8 cellular contexts compared by ENCODE assay signal in genomic region chr3:124351430-124352142, GRCh38.
DNase-seq lines count a peak whose midpoint lies in the region; ATAC-seq and TF ChIP-seq lines count a peak whose summit lies in the region.

No MANE protein-coding gene starts in this region.

- no peak overlapping the region for H3K14ac ChIP-seq in trophoblast cell (ENCODE audit: low read length)

- H3K23ac ChIP-seq in trophoblast cell (ENCODE audit: low read length): no peak overlapping the region

- H3K27me3 ChIP-seq in GM06990 (replicated peaks; ENCODE audit: control insufficient read depth, insufficient read depth, low read length) (no peaks in the 10 kb centered on the region), SK-N-SH (ENCODE audit: insufficient read depth) (no peaks in the 10 kb centered on the region), gastroesophageal sphincter (no peaks in the 10 kb centered on the region), trophoblast cell (ENCODE audit: insufficient read depth, low read length) (no peaks in the 10 kb centered on the region)

- no peaks in the 10 kb centered on the region for H3K9me2 ChIP-seq in SK-N-SH

- H4K91ac ChIP-seq in trophoblast cell (ENCODE audit: low read depth, low read length): no peak overlapping the region

- no peak overlapping the region for H2AK5ac ChIP-seq in trophoblast cell (ENCODE audit: low read length)

- no peak overlapping the region for H4K8ac ChIP-seq in trophoblast cell (ENCODE audit: low read depth, low read length)

- TF ChIP-seq POLR2A in NB4 (IDR thresholded peaks at IDR 0.05; ENCODE audit: extremely low read depth, insufficient read length) (no peak), gastroesophageal sphincter (IDR thresholded peaks at IDR 0.05) (no peak)

- CTCF ChIA-PET in SK-N-SH (lab: Yijun Ruan, JAX): interaction anchor here (0.7 to 10.2 kb wide), 46 partner anchors 9 to 335 kb away, joined by 3 to 165 read pairs (median 4); partner anchors contain the start of gene KALRN

- DNase-seq in GM06990 (ENCODE audit: extremely low read depth, insufficient read length) (no peak), NB4 (ENCODE audit: low read depth) (peak; percentile 46), SK-N-SH (peak; percentile 62), trophoblast cell (peak; percentile 9 to 47)
- DNase-seq in activated naive CD4-positive, alpha-beta T cell treated with anti-CD3 and anti-CD28 coated beads, Interleukin-2, amount 50 U/mL, for 72 hours (ENCODE audit: low spot score in 2 of 2): no peak
- DNase-seq in stimulated activated naive CD4-positive, alpha-beta T cell treated with Interleukin-2 at 50 U/mL for 16 hours (lab: John Stamatoyannopoulos, UW): no peak
- DNase-seq in NK-92 treated with Interleukin-12 subunit alpha and Interleukin-12 subunit beta, amount 100 ng/mL, for 24 hours (lab: John Stamatoyannopoulos, UW): no peak

- H3K79me1 ChIP-seq in trophoblast cell (ENCODE audit: low read length): no peaks in the 10 kb centered on the region

- H3K79me2 ChIP-seq in SK-N-SH (ENCODE audit: insufficient read depth) (no peaks in the 10 kb centered on the region), trophoblast cell (ENCODE audit: control insufficient read depth, insufficient read depth, low read length, poor library complexity) (no peaks in the 10 kb centered on the region)

- H3K9me3 ChIP-seq in SK-N-SH (no peaks in the 10 kb centered on the region), gastroesophageal sphincter (no peaks in the 10 kb centered on the region), trophoblast cell (ENCODE audit: insufficient read depth, low read depth, low read length) (peaks cover 3% of the 10 kb centered on the region)

- H3K36me3 Mint-ChIP-seq in activated naive CD4-positive, alpha-beta T cell treated with anti-CD3 and anti-CD28 coated beads, Interleukin-2, amount 50 U/mL, for 72 hours: no peaks in the 10 kb centered on the region

- ATAC-seq in gastroesophageal sphincter: peak; percentile 76
- ATAC-seq in activated naive CD4-positive, alpha-beta T cell treated with anti-CD3 and anti-CD28 coated beads, Interleukin-2, amount 50 U/mL, for 72 hours: no peak

- TF ChIP-seq CTCF in GM06990 (IDR thresholded peaks at IDR 0.05; ENCODE audit: insufficient read depth, low read length, poor library complexity, severe bottlenecking) (peak; percentile 42), NB4 (IDR thresholded peaks at IDR 0.05; ENCODE audit: low read depth, low read length) (peak; percentile 25), SK-N-SH (IDR thresholded peaks at IDR 0.05) (peak; percentile 77), gastroesophageal sphincter (IDR thresholded peaks at IDR 0.05) (peak; percentile 31 to 76 (median 63))

- H4K12ac ChIP-seq in trophoblast cell (ENCODE audit: low read depth, low read length): no peak overlapping the region

- peak; percentile 93 for TF ChIP-seq RAD21 in SK-N-SH (IDR thresholded peaks at IDR 0.05; ENCODE audit: low read length)

- no peak overlapping the region for H2AFZ ChIP-seq in SK-N-SH (ENCODE audit: low read depth)
- no peak overlapping the region for H2AFZ ChIP-seq in trophoblast cell (ENCODE audit: insufficient read depth, low read length, poor library complexity)

- H3K4me2 ChIP-seq in SK-N-SH (no peak overlapping the region), trophoblast cell (ENCODE audit: low read length) (no peak overlapping the region)

- no peaks in the 10 kb centered on the region for H3F3A ChIP-seq in SK-N-SH (replicated peaks; ENCODE audit: insufficient read depth)

- no peak overlapping the region for H3K18ac ChIP-seq in trophoblast cell (ENCODE audit: low read length)

- no peak overlapping the region for H3K9ac ChIP-seq in SK-N-SH
- no peak overlapping the region for H3K9ac ChIP-seq in trophoblast cell (ENCODE audit: low read length)

- H3K36me3 ChIP-seq in GM06990 (ENCODE audit: control insufficient read depth, insufficient read depth, low read length) (no peaks in the 10 kb centered on the region), SK-N-SH (replicated peaks in 1 of 2; ENCODE audit: control insufficient read depth in 1 of 2, insufficient read depth in 2 of 2, low read length in 1 of 2) (peaks cover 0 to 3% of the 10 kb centered on the region in 2 experiments), gastroesophageal sphincter (no peaks in the 10 kb centered on the region), trophoblast cell (ENCODE audit: control insufficient read depth in 1 of 2, insufficient read depth in 2 of 2, low read length in 2 of 2) (peaks cover 0 to 6% of the 10 kb centered on the region in 2 experiments)

- no peak overlapping the region for H3K4ac ChIP-seq in trophoblast cell (ENCODE audit: low read depth, low read length)

- 59% methylated on average over 4 of the region's 4 CpGs for WGBS in SK-N-SH (ENCODE audit: low lambda C conversion rate)
- 57 to 87% methylated on average over 3 to 4 of the region's 4 CpGs for WGBS in gastroesophageal sphincter (ENCODE audit: low coverage in 1 of 2), 2 donors
- WGBS in trophoblast cell (ENCODE audit: extremely low coverage, insufficient coverage, insufficient read length): no CpG with 5 or more reads among the region's 4 CpGs

- TF ChIP-seq EP300 in SK-N-SH (IDR thresholded peaks at IDR 0.05; ENCODE audit: borderline replicate concordance in 1 of 2, low read depth in 1 of 2, low read length in 1 of 2): no peak
- no peak for TF ChIP-seq EP300 in gastroesophageal sphincter (IDR thresholded peaks at IDR 0.05)

- H3K27ac ChIP-seq in SK-N-SH (ENCODE audit: low read depth in 2 of 2, low read length in 1 of 2) (peak overlapping the region in 1 of 2 experiments; percentile 67; a peak in 2 of 4 replicates), gastroesophageal sphincter (peak overlapping the region in 3 of 4 donors; percentile 33 to 75 (median 53)), trophoblast cell (ENCODE audit: low read depth, low read length) (no peak overlapping the region)

- no peak overlapping the region for H3K27ac Mint-ChIP-seq in activated naive CD4-positive, alpha-beta T cell treated with anti-CD3 and anti-CD28 coated beads, Interleukin-2, amount 50 U/mL, for 72 hours

- POLR2A ChIA-PET in SK-N-SH (lab: Yijun Ruan, JAX): no interaction called here

- H2BK5ac ChIP-seq in trophoblast cell (ENCODE audit: low read depth, low read length, poor library complexity): no peak overlapping the region

- no peak overlapping the region for H2BK120ac ChIP-seq in trophoblast cell (ENCODE audit: insufficient read depth, low read length, poor library complexity)

- H3K4me1 ChIP-seq in SK-N-SH (ENCODE audit: control insufficient read depth in 1 of 2, insufficient read depth in 2 of 2, low read depth in 1 of 2, low read length in 1 of 2) (peaks cover 0 to 10% of the 10 kb centered on the region in 2 experiments; a peak in 2 of 4 replicates), gastroesophageal sphincter (peaks cover 0 to 5% (median 0%) of the 10 kb centered on the region in 3 donors), trophoblast cell (ENCODE audit: control insufficient read depth in 1 of 2, insufficient read depth in 2 of 2, low read length in 2 of 2) (no peaks in the 10 kb centered on the region)

- peaks cover 0 to under 1% of the 10 kb centered on the region in 2 donors for H3K9me3 Mint-ChIP-seq in activated naive CD4-positive, alpha-beta T cell treated with anti-CD3 and anti-CD28 coated beads, Interleukin-2, amount 50 U/mL, for 72 hours

- no peak overlapping the region for H2BK12ac ChIP-seq in trophoblast cell (ENCODE audit: low read length)

- H3K4me3 ChIP-seq in GM06990 (replicated peaks; ENCODE audit: low read depth, low read length): no peak overlapping the region
- no peak overlapping the region for H3K4me3 ChIP-seq in NB4 (ENCODE audit: low read depth, low read length)
- H3K4me3 ChIP-seq in SK-N-SH (ENCODE audit: low read depth in 2 of 2, low read length in 1 of 2): no peak overlapping the region
- no peak overlapping the region for H3K4me3 ChIP-seq in gastroesophageal sphincter
- H3K4me3 ChIP-seq in trophoblast cell (ENCODE audit: low read depth, low read length): no peak overlapping the region

- no peaks in the 10 kb centered on the region for H4K20me1 ChIP-seq in SK-N-SH (ENCODE audit: insufficient read depth)

TF ChIP-seq in SK-N-SH, 30 proteins besides CTCF, POLR2A, EP300 and RAD21:
- TF ChIP-seq NRF1 (IDR thresholded peaks at IDR 0.05; ENCODE audit: low read depth, low read length): 0 out of 2 replicates have a peak, but pooled peaks have one; percentile 4
- peak; percentile 87 for TF ChIP-seq SMC3 (IDR thresholded peaks at IDR 0.05; ENCODE audit: low read depth, low read length)
- no peak for TF ChIP-seq PBX3 (IDR thresholded peaks at IDR 0.05)
- TF ChIP-seq ELF1 (IDR thresholded peaks at IDR 0.05): no peak

Comparison
In these comparisons a context has a peak if more than half of its experiments do, and no peak if none do; other contexts are left out.
1. DNase-seq: peak in NB4 (single experiment), SK-N-SH (single experiment) and trophoblast cell (2 of 2); none in GM06990 (single experiment), activated naive CD4-positive, alpha-beta T cell treated with anti-CD3 and anti-CD28 coated beads, Interleukin-2, amount 50 U/mL, for 72 hours (0 of 2), stimulated activated naive CD4-positive, alpha-beta T cell treated with Interleukin-2 at 50 U/mL for 16 hours (single experiment) and NK-92 treated with Interleukin-12 subunit alpha and Interleukin-12 subunit beta, amount 100 ng/mL, for 24 hours (single experiment).
2. CTCF ChIP-seq: peak in every context shown above with its lines; median percentile 77 in SK-N-SH; 63 in gastroesophageal sphincter; 42 in GM06990; 25 in NB4.